8 cellular contexts compared by ENCODE assay signal in genomic region chr7:24979470-24979862, GRCh38. TPM values are rescaled to one million over a fixed set of nuclear protein-coding genes. Genes with fewer than 3 reads are reported as not detected.
DNase-seq lines count a peak whose midpoint lies in the region; ATAC-seq and TF ChIP-seq lines count a peak whose summit lies in the region.

No MANE protein-coding gene starts in this region.

- no peaks in the 10 kb centered on the region for H3K9me3 ChIP-seq in SU-DHL-6 (ENCODE audit: insufficient read depth, low read length)
- no peaks in the 10 kb centered on the region for H3K9me3 ChIP-seq in hepatocyte (ENCODE audit: low read depth)
- no peaks in the 10 kb centered on the region for H3K9me3 ChIP-seq in gastrocnemius medialis

- peak overlapping the region; percentile 84 for H3K9ac ChIP-seq in SU-DHL-6 (ENCODE audit: low read length)

- H3F3A ChIP-seq in SU-DHL-6 (ENCODE audit: insufficient read depth), result peaks cover 12% of the 10 kb centered on the region; the same call in 1 of the 2 replicates

- H3K36me3 Mint-ChIP-seq in activated naive CD8-positive, alpha-beta T cell treated with anti-CD3 and anti-CD28 coated beads, Interleukin-2, amount 50 U/mL, for 24 hours (ENCODE audit: low read depth), result peaks cover 32% of the 10 kb centered on the region

- TF ChIP-seq CTCF in SU-DHL-6 (IDR thresholded peaks at IDR 0.05; ENCODE audit: insufficient read depth, low read length, poor library complexity, severe bottlenecking) (peak; percentile 43), hepatocyte (IDR thresholded peaks at IDR 0.05; ENCODE audit: poor library complexity) (peak; percentile 48), gastrocnemius medialis (IDR thresholded peaks at IDR 0.05 in 4 of 5, conservative IDR thresholded peaks at IDR 0.05 in 1 of 5) (peak in 4 of 5 experiments; percentile 25 to 70 (median 60))

- H3K9me2 ChIP-seq in SU-DHL-6 (replicated peaks; ENCODE audit: insufficient read depth, low read length) (no peaks in the 10 kb centered on the region), hepatocyte (replicated peaks; ENCODE audit: insufficient read depth) (no peaks in the 10 kb centered on the region)

- intact Hi-C loops in gastrocnemius medialis (cut with DNase I; ENCODE audit: low total_unique reads), result no loop called here

- H3K79me2 ChIP-seq in SU-DHL-6 (ENCODE audit: insufficient read depth, low read length) (peaks cover 56% of the 10 kb centered on the region), hepatocyte (peaks cover 47% of the 10 kb centered on the region)

- no peaks in the 10 kb centered on the region for H3K9me3 Mint-ChIP-seq in activated naive CD8-positive, alpha-beta T cell treated with anti-CD3 and anti-CD28 coated beads, Interleukin-2, amount 50 U/mL, for 24 hours

- peak overlapping the region; percentile 24 for H2AFZ ChIP-seq in SU-DHL-6 (ENCODE audit: low read depth, low read length, severe bottlenecking)
- peak overlapping the region; percentile 62 for H2AFZ ChIP-seq in hepatocyte

- peak overlapping the region; percentile 88 for H3K27ac Mint-ChIP-seq in activated naive CD8-positive, alpha-beta T cell treated with anti-CD3 and anti-CD28 coated beads, Interleukin-2, amount 50 U/mL, for 24 hours

- H3K27me3 ChIP-seq in SU-DHL-6 (ENCODE audit: low read length), result no peaks in the 10 kb centered on the region
- H3K27me3 ChIP-seq in hepatocyte, result no peaks in the 10 kb centered on the region
- H3K27me3 ChIP-seq in gastrocnemius medialis, result no peaks in the 10 kb centered on the region

- H3K4me1 Mint-ChIP-seq in activated naive CD8-positive, alpha-beta T cell treated with anti-CD3 and anti-CD28 coated beads, Interleukin-2, amount 50 U/mL, for 24 hours, result peaks cover 62% of the 10 kb centered on the region

- peak overlapping the region; percentile 69 for H3K27ac ChIP-seq in SU-DHL-6 (ENCODE audit: low read depth, low read length)
- H3K27ac ChIP-seq in hepatocyte, result peak overlapping the region; percentile 94
- peak overlapping the region; percentile 77 to 86 (median 83) for H3K27ac ChIP-seq in gastrocnemius medialis

- in situ Hi-C loops in gastrocnemius medialis (cut with MboI; ENCODE audit: low sequenced_read_pairs in 4 of 4), result no loop called here

- TF ChIP-seq POLR2A in gastrocnemius medialis (IDR thresholded peaks at IDR 0.05), result no peak

- peak; percentile 40 for ATAC-seq in GM19452 (IDR thresholded peaks at IDR 0.05; ENCODE audit: unreplicated experiment)
- ATAC-seq in HG03565 (IDR thresholded peaks at IDR 0.05; ENCODE audit: unreplicated experiment), result peak; percentile 33
- ATAC-seq in activated naive CD8-positive, alpha-beta T cell treated with anti-CD3 and anti-CD28 coated beads, Interleukin-2, amount 50 U/mL, for 24 hours, result peak; percentile 51
- peak; percentile 50 to 65 for ATAC-seq in gastrocnemius medialis

- peak overlapping the region; percentile 79 for H3K4me3 ChIP-seq in SU-DHL-6 (ENCODE audit: insufficient read depth, low read length, poor library complexity, severe bottlenecking)
- peak overlapping the region; percentile 65 for H3K4me3 ChIP-seq in hepatocyte
- H3K4me3 ChIP-seq in gastrocnemius medialis, result peak overlapping the region; percentile 70 to 94 (median 83)

- DNase-seq in DMS 273 (lab: John Stamatoyannopoulos, UW; ENCODE audit: unreplicated experiment), result peak; percentile 89
- peak; percentile 81 for DNase-seq in activated naive CD8-positive, alpha-beta T cell treated with anti-CD3 and anti-CD28 coated beads, Interleukin-2, amount 50 U/mL, for 24 hours
- DNase-seq in hepatocyte (ENCODE audit: low spot score), result peak; percentile 87
- DNase-seq in gastrocnemius medialis, result peak; percentile 36
- DNase-seq in GM19240 (ENCODE audit: insufficient read length, low spot score), result no peak

- peaks cover 7% of the 10 kb centered on the region for H3K4me1 ChIP-seq in hepatocyte (ENCODE audit: insufficient read depth)
- H3K4me1 ChIP-seq in gastrocnemius medialis, result peaks cover 0 to 9% of the 10 kb centered on the region in 2 donors

- WGBS in hepatocyte (ENCODE audit: low lambda C conversion rate, missing lambda C conversion rate), result under 1% methylated on average over 42 of the region's 42 CpGs

- no peaks in the 10 kb centered on the region for H3K27me3 Mint-ChIP-seq in activated naive CD8-positive, alpha-beta T cell treated with anti-CD3 and anti-CD28 coated beads, Interleukin-2, amount 50 U/mL, for 24 hours

- peak overlapping the region; percentile 77 for H3K4me2 ChIP-seq in SU-DHL-6 (ENCODE audit: low read depth, low read length, poor library complexity, severe bottlenecking)
- peak overlapping the region; percentile 95 for H3K4me2 ChIP-seq in hepatocyte

- H4K20me1 ChIP-seq in SU-DHL-6 (ENCODE audit: low read depth, low read length) (peaks cover 40% of the 10 kb centered on the region), hepatocyte (ENCODE audit: insufficient read depth, poor library complexity, severe bottlenecking) (no peaks in the 10 kb centered on the region)

- H3K4me3 Mint-ChIP-seq in activated naive CD8-positive, alpha-beta T cell treated with anti-CD3 and anti-CD28 coated beads, Interleukin-2, amount 50 U/mL, for 24 hours, result peak overlapping the region; percentile 91

- H3K36me3 ChIP-seq in SU-DHL-6 (ENCODE audit: low read length) (no peaks in the 10 kb centered on the region), hepatocyte (replicated peaks; ENCODE audit: insufficient read depth, low read depth) (no peaks in the 10 kb centered on the region), gastrocnemius medialis (no peaks in the 10 kb centered on the region)

RNA-seq across cellular contexts. Expression of gene OSBPL3, which starts 0.5 kb away (rescaled TPM):
- 18.0 and 19.1 TPM in 2 replicates for total RNA-seq in hepatocyte
- 11.4 and 13.7 TPM in 2 replicates for polyA plus RNA-seq in hepatocyte
- total RNA-seq in gastrocnemius medialis, result 1 to 10 TPM; 3.1 to 7.0 (median 5.3) TPM
